9 cellular contexts compared by ENCODE assay signal in genomic region chr6:26088344-26088743, GRCh38. TPM values are rescaled to one million over a fixed set of nuclear protein-coding genes. Genes with fewer than 3 reads are reported as not detected.
DNase-seq lines count a peak whose midpoint lies in the region; ATAC-seq, FAIRE-seq and TF ChIP-seq lines count a peak whose summit lies in the region.
"Had no signal": no experiment of that assay in that cellular context is flagged by ENCODE, and none has a peak within 500 bp of the region (broad histone marks: within the 10 kb centered on the region; RNA-seq: fewer than 3 reads in every experiment).

No MANE protein-coding gene starts in this region.

- H3K4me1 ChIP-seq in prostate gland (replicated peaks): no peaks in the 10 kb centered on the region

- H3K27me3 ChIP-seq in prostate gland (replicated peaks; ENCODE audit: insufficient read depth): no peaks in the 10 kb centered on the region

- WGBS in prostate gland: 34% methylated on average over 5 of the region's 5 CpGs

- TF ChIP-seq CTCF in Calu3 (IDR thresholded peaks at IDR 0.05; ENCODE audit: unreplicated experiment) (no peak), prostate gland (IDR thresholded peaks at IDR 0.05) (no peak), D721Med (IDR thresholded peaks at IDR 0.05; ENCODE audit: insufficient read depth, missing control alignments) (no peak)

- peaks cover 23% of the 10 kb centered on the region for H3K4me1 Mint-ChIP-seq in Calu3 (ENCODE audit: low read depth, unreplicated experiment)
- H3K4me1 Mint-ChIP-seq in T-cell: peaks cover 31 to 51% (median 32%) of the 10 kb centered on the region in 3 donors

- H3K36me3 ChIP-seq in prostate gland: no peaks in the 10 kb centered on the region

- H3K9me3 ChIP-seq in prostate gland: no peaks in the 10 kb centered on the region

- TF ChIP-seq POLR2A in prostate gland (IDR thresholded peaks at IDR 0.05): no peak

- H3K4me3 Mint-ChIP-seq in Calu3 (ENCODE audit: low read depth, unreplicated experiment): peak overlapping the region; percentile 93
- H3K4me3 Mint-ChIP-seq in T-cell: peak overlapping the region; percentile 86 to 87 (median 86)

- FAIRE-seq in D721Med (lab: Jason Lieb, UNC): no peak

- H3K27ac ChIP-seq in prostate gland: peak overlapping the region; percentile 86 to 90

- CTCF ChIA-PET in Calu3 (lab: Charles Lee) (interaction anchor here (1.0 to 1.4 kb wide), 2 partner anchors 15 to 29 kb away, joined by 3 to 13 read pairs; a partner anchor contains a TSS), T-cell (lab: Charles Lee) (interaction anchor here in 1 of 2 donors (1.9 to 3.5 kb wide), 3 partner anchors 8 to 62 kb away, joined by 5 to 39 read pairs (median 13); a partner anchor contains a TSS)

- intact Hi-C loops in Calu3 (cut with micrococcal nuclease; ENCODE audit: unreplicated experiment) (no loop called here), prostate gland (cut with DNase I) (no loop called here)

- H3K36me3 Mint-ChIP-seq in Calu3 (ENCODE audit: insufficient read depth, unreplicated experiment) (peaks cover 10% of the 10 kb centered on the region), T-cell (peaks cover 3% of the 10 kb centered on the region)

- BruUV-seq in Calu3 (replicated peaks; lab: Mats Ljungman, UMichigan): TSS peak; percentile 57

- H3K4me3 ChIP-seq in prostate gland: peak overlapping the region in 1 of 2 donors; percentile 53

- POLR2A ChIA-PET in T-cell (lab: Charles Lee): interaction anchor here (0.6 to 3.1 kb wide), 5 partner anchors 8 to 94 kb away, joined by 4 to 19 read pairs (median 9); a partner anchor contains a TSS

- no peak for DNase-seq in Calu3
- DNase-seq in T-cell: no peak
- DNase-seq in fibroblast of peridontal ligament (ENCODE audit: extremely low read depth): peak; percentile 33
- DNase-seq in prostate gland (ENCODE audit: low spot score): no peak
- no peak for DNase-seq in D721Med (ENCODE audit: insufficient read length, low spot score)
- no peak for DNase-seq in DMS153 treated with DMSO at 0.1 percent for 48 hours (lab: John Stamatoyannopoulos, UW; ENCODE audit: unreplicated experiment)
- no peak for DNase-seq in CD1c-positive myeloid dendritic cell (ENCODE audit: extremely low spot score)
- DNase-seq: NCI-H1105 had no signal

- no peak for ATAC-seq in T-cell (replicated peaks in 1 of 4)
- ATAC-seq in HG03280 (IDR thresholded peaks at IDR 0.05; ENCODE audit: unreplicated experiment): no peak

- H3K27ac Mint-ChIP-seq in Calu3 (ENCODE audit: unreplicated experiment) (peak overlapping the region; percentile 87), T-cell (peak overlapping the region; percentile 85 to 90)

- H3K27me3 Mint-ChIP-seq in Calu3 (ENCODE audit: unreplicated experiment): no peaks in the 10 kb centered on the region
- H3K27me3 Mint-ChIP-seq in T-cell: no peaks in the 10 kb centered on the region

- peaks cover 3% of the 10 kb centered on the region for H3K9me3 Mint-ChIP-seq in Calu3 (ENCODE audit: low read depth, unreplicated experiment)
- no peaks in the 10 kb centered on the region for H3K9me3 Mint-ChIP-seq in T-cell

RNA-seq across cellular contexts. Expression of gene HFE, which starts 1.1 kb away (rescaled TPM):
- 24.9 and 27.1 TPM in 2 replicates for total RNA-seq in Calu3 (2022)
- 1 to 10 TPM; 1.0 to 2.4 (median 1.8) TPM for total RNA-seq in T-cell
- total RNA-seq in prostate gland: 10 to 100 TPM in 1 of 2 donors, 1 to 10 TPM in 1; 8.9 to 16.6 TPM
